ENCODE assay signal across 1 cellular context in genomic region chr7:3911685-3912084, GRCh38.
TF ChIP-seq lines count a peak whose summit lies in the region.

No MANE protein-coding gene starts in this region.

TF ChIP-seq in IMR-90, 13 proteins besides CTCF, POLR2A, EP300 and RAD21 (continued from another document):
- TF ChIP-seq ELK1 (IDR thresholded peaks at IDR 0.05; ENCODE audit: borderline replicate concordance, low read depth, low read length), result no peak
